20 cellular contexts compared by ENCODE assay signal in the genomic region with DNA sequence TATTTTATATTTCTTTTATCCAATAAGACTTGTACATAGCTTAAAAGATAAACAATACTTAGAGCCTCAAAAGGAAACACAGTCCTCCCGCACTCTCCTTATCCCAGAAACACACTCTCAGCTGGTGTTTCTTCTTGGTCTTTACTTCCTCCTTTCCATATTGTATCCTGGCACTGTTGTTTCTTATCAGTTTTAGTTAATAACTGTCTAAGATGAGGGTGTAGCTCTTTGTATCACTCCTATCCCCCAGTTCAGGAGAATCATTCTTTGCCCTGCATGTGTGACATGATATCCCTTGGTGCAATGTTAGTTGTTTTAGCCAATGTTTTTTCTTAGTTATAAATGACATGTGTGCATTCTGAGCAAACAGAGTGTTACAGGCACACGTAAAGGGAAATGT. TPM values are rescaled to one million over a fixed set of nuclear protein-coding genes. Genes with fewer than 3 reads are reported as not detected.
DNase-seq lines count a peak whose midpoint lies in the region; ATAC-seq and TF ChIP-seq lines count a peak whose summit lies in the region.
"Had no signal": no experiment of that assay in that cellular context is flagged by ENCODE, and none has a peak within 500 bp of the region (broad histone marks: within the 10 kb centered on the region; RNA-seq: fewer than 3 reads in every experiment).

No MANE protein-coding gene starts in this region.

- 65% methylated on average over 2 of the region's 2 CpGs for WGBS in hepatocyte (ENCODE audit: low lambda C conversion rate, missing lambda C conversion rate)

- DNase-seq in SJCRH30 (no peak), hepatocyte (ENCODE audit: low spot score) (peak; percentile 21), gastrocnemius medialis (no peak), H7 (no peak), left cardiac atrium (no peak)
- DNase-seq: activated CD4-positive, alpha-beta T cell treated with anti-CD3 and anti-CD28 coated beads for 1 hour; activated gamma-delta T cell; anterior cingulate cortex; Calu3; cerebellar nuclear complex; islet precursor cell; Kasumi-1; NCI-H1105 treated with DMSO at 0.1 percent for 48 hours; NCI-H2107; NCI-H526 treated with DMSO at 0.1 percent for 48 hours; right lobe of liver had no signal

- H3K79me2 ChIP-seq in hepatocyte: peaks cover 96% of the 10 kb centered on the region

- H3K27ac ChIP-seq in SJCRH30 (peak overlapping the region; percentile 89), hepatocyte (peak overlapping the region; percentile 69), gastrocnemius medialis (peak overlapping the region; percentile 85 to 93 (median 90))
- H3K27ac ChIP-seq: neutrophil, right lobe of liver had no signal

- H3K4me2 ChIP-seq in hepatocyte: peak overlapping the region; percentile 60

- no peak overlapping the region for H3K4me3 ChIP-seq in SJCRH30
- H3K4me3 ChIP-seq in hepatocyte: no peak overlapping the region
- H3K4me3 ChIP-seq in gastrocnemius medialis: no peak overlapping the region
- H3K4me3 ChIP-seq in H7 (ENCODE audit: insufficient read depth, low read depth, low read length): no peak overlapping the region
- H3K4me3 ChIP-seq: right lobe of liver had no signal

- H3K9me3 ChIP-seq in SJCRH30 (replicated peaks): no peaks in the 10 kb centered on the region
- H3K9me3 ChIP-seq in hepatocyte (ENCODE audit: low read depth): no peaks in the 10 kb centered on the region
- H3K9me3 ChIP-seq in gastrocnemius medialis: no peaks in the 10 kb centered on the region
- H3K9me3 ChIP-seq: neutrophil, right lobe of liver had no signal

- intact Hi-C loops in gastrocnemius medialis (cut with DNase I; ENCODE audit: low total_unique reads) (no loop called here), left cardiac atrium (cut with DNase I) (no loop called here)

- in situ Hi-C loops in gastrocnemius medialis (cut with MboI; ENCODE audit: low sequenced_read_pairs in 4 of 4): loop anchor here in 1 of 4 donors (10.0 kb wide), 1 partner anchor 48 kb away; no protein-coding TSS in a partner anchor

- H3K36me3 ChIP-seq in SJCRH30 (peaks cover 3% of the 10 kb centered on the region; the same call in 1 of the 2 replicates), hepatocyte (replicated peaks; ENCODE audit: insufficient read depth, low read depth) (no peaks in the 10 kb centered on the region), gastrocnemius medialis (no peaks in the 10 kb centered on the region), H7 (replicated peaks; ENCODE audit: control insufficient read depth, insufficient read depth, low read length) (no peaks in the 10 kb centered on the region)
- H3K36me3 ChIP-seq: right lobe of liver had no signal

- no peaks in the 10 kb centered on the region for H3K27me3 ChIP-seq in SJCRH30
- H3K27me3 ChIP-seq in hepatocyte: no peaks in the 10 kb centered on the region
- no peaks in the 10 kb centered on the region for H3K27me3 ChIP-seq in gastrocnemius medialis
- H3K27me3 ChIP-seq in H7 (ENCODE audit: control insufficient read depth, insufficient read depth, low read length): no peaks in the 10 kb centered on the region
- H3K27me3 ChIP-seq: neutrophil, right lobe of liver had no signal

- H2AFZ ChIP-seq in hepatocyte: no peak overlapping the region

- TF ChIP-seq POLR2A in gastrocnemius medialis (IDR thresholded peaks at IDR 0.05): no peak

- peaks cover 20% of the 10 kb centered on the region for H3K4me1 ChIP-seq in SJCRH30
- peaks cover 18% of the 10 kb centered on the region for H3K4me1 ChIP-seq in hepatocyte (ENCODE audit: insufficient read depth)
- peaks cover 78 to 84% of the 10 kb centered on the region in 2 donors for H3K4me1 ChIP-seq in gastrocnemius medialis
- H3K4me1 ChIP-seq: right lobe of liver had no signal

- TF ChIP-seq CTCF in hepatocyte (IDR thresholded peaks at IDR 0.05; ENCODE audit: poor library complexity) (no peak), gastrocnemius medialis (IDR thresholded peaks at IDR 0.05 in 4 of 5, conservative IDR thresholded peaks at IDR 0.05 in 1 of 5) (no peak)

- no peaks in the 10 kb centered on the region for H3K9me2 ChIP-seq in hepatocyte (replicated peaks; ENCODE audit: insufficient read depth)

- peak; percentile 2 for ATAC-seq in GM18868 (IDR thresholded peaks at IDR 0.05; ENCODE audit: unreplicated experiment)
- ATAC-seq in gastrocnemius medialis: no peak
- ATAC-seq in left cardiac atrium: no peak
- ATAC-seq in HG02798 (IDR thresholded peaks at IDR 0.05; ENCODE audit: poor library complexity, unreplicated experiment): no peak
- ATAC-seq: HCT116 had no signal

- H4K20me1 ChIP-seq in hepatocyte (ENCODE audit: insufficient read depth, poor library complexity, severe bottlenecking): peaks cover 71% of the 10 kb centered on the region

RNA-seq across cellular contexts. Expression of a gene that starts 52.2 kb away (rescaled TPM):
- total RNA-seq in SJCRH30 (2014; rRNA removed; shearing (Covaris generic)): 30.7 and 34.6 TPM in 2 replicates
- total RNA-seq in hepatocyte: 46.8 and 49.5 TPM in 2 replicates
- 30.1 and 35.4 TPM in 2 replicates for polyA plus RNA-seq in hepatocyte
- total RNA-seq in gastrocnemius medialis: 10 to 100 TPM; 24.5 to 56.9 (median 31.3) TPM
- 20.8 and 31.6 TPM in 2 replicates for total RNA-seq in H7 (2014; rRNA removed; shearing (Covaris generic))
- total RNA-seq in left cardiac atrium: 10 to 100 TPM; 34.8 to 45.5 TPM
